ENCODE assay signal across 8 cellular contexts in genomic region chr12:99983721-99984258, GRCh38. TPM values are rescaled to one million over a fixed set of nuclear protein-coding genes. Genes with fewer than 3 reads are reported as not detected.
DNase-seq lines count a peak whose midpoint lies in the region; ATAC-seq, FAIRE-seq and TF ChIP-seq lines count a peak whose summit lies in the region.

No MANE protein-coding gene starts in this region.

- ATAC-seq in Right ventricle myocardium superior (ENCODE audit: poor library complexity) (peak; percentile 21), thoracic aorta (ENCODE audit: insufficient number of reproducible peaks, low FRiP score, low read depth) (no peak)

- intact Hi-C loops in Right ventricle myocardium superior (cut with DNase I): no loop called here
- intact Hi-C loops in cardiac septum (cut with DNase I): no loop called here
- intact Hi-C loops in kidney (cut with DNase I): no loop called here

- peak overlapping the region in 1 of 2 donors; percentile 38 for H3K9ac ChIP-seq in kidney (ENCODE audit: low read length in 2 of 2)

- DNase-seq in Right ventricle myocardium superior (no peak), cardiac septum (ENCODE audit: low spot score) (no peak), kidney (no peak), thoracic aorta (ENCODE audit: low spot score) (no peak), CD1c-positive myeloid dendritic cell (ENCODE audit: extremely low spot score) (no peak), glomerular visceral epithelial cell (ENCODE audit: extremely low spot score) (no peak)
- no peak for DNase-seq in activated naive CD8-positive, alpha-beta T cell treated with anti-CD3 and anti-CD28 coated beads for 36 hours
- no peak for DNase-seq in activated effector memory CD4-positive, alpha-beta T cell treated with Interleukin-2 at 50 U/mL for 16 hours

- no peaks in the 10 kb centered on the region for H3K36me3 Mint-ChIP-seq in activated naive CD8-positive, alpha-beta T cell treated with anti-CD3 and anti-CD28 coated beads for 36 hours

- H3K27me3 ChIP-seq in thoracic aorta (replicated peaks; ENCODE audit: insufficient read depth): no peaks in the 10 kb centered on the region

- H3K4me1 ChIP-seq in kidney (ENCODE audit: control insufficient read depth in 1 of 2, insufficient read depth in 1 of 2, low read depth in 1 of 2, low read length in 2 of 2): peaks cover 4 to 5% of the 10 kb centered on the region in 2 donors
- peaks cover 0 to 29% of the 10 kb centered on the region in 2 donors for H3K4me1 ChIP-seq in thoracic aorta (ENCODE audit: control insufficient read depth in 1 of 2, low read depth in 2 of 2)

- H3K27me3 Mint-ChIP-seq in activated naive CD8-positive, alpha-beta T cell treated with anti-CD3 and anti-CD28 coated beads for 36 hours: peaks cover 71% of the 10 kb centered on the region

- H3K4me1 Mint-ChIP-seq in activated naive CD8-positive, alpha-beta T cell treated with anti-CD3 and anti-CD28 coated beads for 36 hours: peaks cover 9% of the 10 kb centered on the region

- H3K36me3 ChIP-seq in kidney (ENCODE audit: control insufficient read depth in 1 of 2, insufficient read depth in 2 of 2, low read length in 2 of 2): no peaks in the 10 kb centered on the region
- no peaks in the 10 kb centered on the region for H3K36me3 ChIP-seq in thoracic aorta

- no peak overlapping the region for H3K27ac Mint-ChIP-seq in activated naive CD8-positive, alpha-beta T cell treated with anti-CD3 and anti-CD28 coated beads for 36 hours

- H3K4me3 ChIP-seq in kidney (ENCODE audit: low read length in 2 of 2): peak overlapping the region; percentile 39 to 64
- H3K4me3 ChIP-seq in thoracic aorta: peak overlapping the region; percentile 91

- H3K4me3 Mint-ChIP-seq in activated naive CD8-positive, alpha-beta T cell treated with anti-CD3 and anti-CD28 coated beads for 36 hours: peak overlapping the region; percentile 65

- H3K9me3 Mint-ChIP-seq in activated naive CD8-positive, alpha-beta T cell treated with anti-CD3 and anti-CD28 coated beads for 36 hours: no peaks in the 10 kb centered on the region

- no peak for FAIRE-seq in kidney (lab: Jason Lieb, UNC)

- H3K9me3 ChIP-seq in kidney (ENCODE audit: control insufficient read depth in 1 of 2, low read length in 2 of 2): no peaks in the 10 kb centered on the region
- no peaks in the 10 kb centered on the region for H3K9me3 ChIP-seq in thoracic aorta

- TF ChIP-seq CTCF in kidney (IDR thresholded peaks at IDR 0.05; ENCODE audit: borderline replicate concordance, extremely low read depth, insufficient read depth) (no peak), thoracic aorta (IDR thresholded peaks at IDR 0.05) (no peak)

- H3K27ac ChIP-seq in kidney (ENCODE audit: low read depth in 2 of 2, low read length in 2 of 2) (no peak overlapping the region), thoracic aorta (peak overlapping the region; percentile 72 to 87)

RNA-seq across cellular contexts. Expression of gene ANKS1B, which starts 0.9 kb away (rescaled TPM):
- 1.2 TPM for total RNA-seq in Right ventricle myocardium superior
- 1.9 TPM for total RNA-seq in cardiac septum
- not detected for total RNA-seq in activated naive CD8-positive, alpha-beta T cell treated with anti-CD3 and anti-CD28 coated beads for 36 hours
- total RNA-seq in kidney: 5.8 TPM
- polyA plus RNA-seq in kidney (ENCODE audit: insufficient read depth, low read depth, low replicate concordance): 1.7 TPM
- 10 to 100 TPM; 45.5 to 65.9 TPM for total RNA-seq in thoracic aorta

Comparison
In these comparisons a context has a peak if more than half of its experiments do, and no peak if none do; other contexts are left out.
1. H3K27ac ChIP-seq: peak in thoracic aorta (2 of 2); none in kidney (0 of 2).